Comparison of ENCODE assay signal across 24 cellular contexts in genomic region chr1:213541641-213542040, GRCh38.
"Had no signal": no experiment of that assay in that cellular context is flagged by ENCODE, and none has a peak within 500 bp of the region (broad histone marks: within the 10 kb centered on the region; RNA-seq: fewer than 3 reads in every experiment).

No MANE protein-coding gene starts in this region.

- ATAC-seq: activated CD4-positive, alpha-beta T cell treated with anti-CD3 and anti-CD28 coated beads for 36 hours; activated CD4-positive, CD25-positive, alpha-beta regulatory T cell treated with anti-CD3 and anti-CD28 coated beads, Interleukin-2, amount 50 U/mL, for 24 hours; activated CD8-positive, alpha-beta T cell treated with anti-CD3 and anti-CD28 coated beads, Interleukin-2, amount 10 ng/mL, durations not matched to agents 7 days and 5 days; activated naive CD8-positive, alpha-beta T cell treated with anti-CD3 and anti-CD28 coated beads, Interleukin-2, amount 50 U/mL, for 24 hours; K562; PC-3; WTC11 had no signal

- DNase-seq: activated CD4-positive, alpha-beta T cell treated with anti-CD3 and anti-CD28 coated beads for 36 hours; activated CD4-positive, alpha-beta T cell treated with anti-CD3 and anti-CD28 coated beads, Interleukin-2, amount 10 ng/mL, durations not matched to agents 7 days and 5 days; activated CD4-positive, alpha-beta T cell treated with anti-CD3 and anti-CD28 coated beads, Interleukin-2, amount 50 U/mL, for 48 hours; activated CD8-positive, alpha-beta T cell treated with anti-CD3 and anti-CD28 coated beads, Interleukin-2, amount 10 ng/mL, durations not matched to agents 7 days and 5 days; activated naive CD4-positive, alpha-beta T cell treated with anti-CD3 and anti-CD28 coated beads, Interleukin-2, amount 10 ng/mL, durations not matched to agents 7 days and 5 days; activated naive CD8-positive, alpha-beta T cell treated with anti-CD3 and anti-CD28 coated beads, Interleukin-2, amount 50 U/mL, for 24 hours; activated T-cell treated with anti-CD3 and anti-CD28 coated beads, Interleukin-2, amount 50 U/mL, for 24 hours; anterior cingulate cortex; NCI-H1092 treated with DMSO at 0.1 percent for 48 hours; NCI-H1417 treated with DMSO at 0.1 percent for 48 hours; NCI-H2029; NCI-H2227 treated with DMSO at 0.1 percent for 48 hours; NCI-H446; NCI-H510A treated with DMSO at 0.1 percent for 48 hours; NCI-H748 treated with DMSO at 0.1 percent for 48 hours; NK-92 treated with Interleukin-12 subunit alpha and Interleukin-12 subunit beta, amount 100 ng/mL, for 24 hours; PC-3; Peyer's patch; RPMI8226; SHP77 treated with DMSO at 0.1 percent for 48 hours; SK-N-SH had no signal
